8 cellular contexts compared by ENCODE assay signal in genomic region chr12:123713398-123714301, GRCh38. TPM values are rescaled to one million over a fixed set of nuclear protein-coding genes. Genes with fewer than 3 reads are reported as not detected.
DNase-seq lines count a peak whose midpoint lies in the region; ATAC-seq and TF ChIP-seq lines count a peak whose summit lies in the region.

No MANE protein-coding gene starts in this region.

- TF ChIP-seq CTCF in fibroblast of the aortic adventitia (IDR thresholded peaks at IDR 0.05; ENCODE audit: insufficient read depth, low read length) (no peak), gastrocnemius medialis (IDR thresholded peaks at IDR 0.05 in 4 of 5, conservative IDR thresholded peaks at IDR 0.05 in 1 of 5) (no peak)

- no peak overlapping the region for H3K27ac ChIP-seq in gastrocnemius medialis

- H3K27ac Mint-ChIP-seq in activated CD4-positive, alpha-beta T cell treated with anti-CD3 and anti-CD28 coated beads, Interleukin-2, amount 10 ng/mL, durations not matched to agents 7 days and 5 days: peak overlapping the region; percentile 84

- in situ Hi-C loops in HAP-1 (cut with MboI; ENCODE audit: low sequenced_read_pairs): no loop called here
- in situ Hi-C loops in gastrocnemius medialis (cut with MboI; ENCODE audit: low sequenced_read_pairs in 4 of 4): no loop called here

- H3K27me3 ChIP-seq in HAP-1 (ENCODE audit: low read depth): no peaks in the 10 kb centered on the region
- H3K27me3 ChIP-seq in gastrocnemius medialis: no peaks in the 10 kb centered on the region

- H3K9me3 ChIP-seq in HAP-1 (no peaks in the 10 kb centered on the region), gastrocnemius medialis (no peaks in the 10 kb centered on the region)

- TF ChIP-seq POLR2A in gastrocnemius medialis (IDR thresholded peaks at IDR 0.05): no peak

- POLR2A ChIA-PET in activated CD4-positive, alpha-beta T cell treated with anti-CD3 and anti-CD28 coated beads, Interleukin-2, amount 10 ng/mL, durations not matched to agents 7 days and 5 days (lab: Charles Lee): no interaction called here

- peaks cover 7% of the 10 kb centered on the region for H3K36me3 ChIP-seq in HAP-1 (replicated peaks)
- no peaks in the 10 kb centered on the region for H3K36me3 ChIP-seq in gastrocnemius medialis

- no peaks in the 10 kb centered on the region for H3K27me3 Mint-ChIP-seq in activated CD4-positive, alpha-beta T cell treated with anti-CD3 and anti-CD28 coated beads, Interleukin-2, amount 10 ng/mL, durations not matched to agents 7 days and 5 days

- H3K4me3 ChIP-seq in HAP-1: peak overlapping the region; percentile 88
- H3K4me3 ChIP-seq in fibroblast of the aortic adventitia (ENCODE audit: low read depth, low read length): peak overlapping the region; percentile 95
- H3K4me3 ChIP-seq in gastrocnemius medialis: peak overlapping the region; percentile 77 to 98 (median 96)

- ATAC-seq in gastrocnemius medialis: no peak
- ATAC-seq in GM21529 (IDR thresholded peaks at IDR 0.05; ENCODE audit: unreplicated experiment): no peak

- intact Hi-C loops in gastrocnemius medialis (cut with DNase I; ENCODE audit: low total_unique reads): loop anchor here (2.0 to 5.0 kb wide), 3 partner anchors 43 to 346 kb away; partner anchors contain the start of genes CCDC92, TCTN2 and ZNF664

- no peaks in the 10 kb centered on the region for H3K9me3 Mint-ChIP-seq in activated CD4-positive, alpha-beta T cell treated with anti-CD3 and anti-CD28 coated beads, Interleukin-2, amount 10 ng/mL, durations not matched to agents 7 days and 5 days

- H3K4me1 ChIP-seq in HAP-1: peaks cover 2% of the 10 kb centered on the region; the same call in 1 of the 2 replicates
- H3K4me1 ChIP-seq in gastrocnemius medialis: peaks cover 27 to 28% of the 10 kb centered on the region in 2 donors

- H3K4me1 Mint-ChIP-seq in activated CD4-positive, alpha-beta T cell treated with anti-CD3 and anti-CD28 coated beads, Interleukin-2, amount 10 ng/mL, durations not matched to agents 7 days and 5 days: peaks cover 38% of the 10 kb centered on the region

- H3K36me3 Mint-ChIP-seq in activated CD4-positive, alpha-beta T cell treated with anti-CD3 and anti-CD28 coated beads, Interleukin-2, amount 10 ng/mL, durations not matched to agents 7 days and 5 days (ENCODE audit: low read depth): no peaks in the 10 kb centered on the region

- peak overlapping the region; percentile 81 for H3K4me3 Mint-ChIP-seq in activated CD4-positive, alpha-beta T cell treated with anti-CD3 and anti-CD28 coated beads, Interleukin-2, amount 10 ng/mL, durations not matched to agents 7 days and 5 days

- CTCF ChIA-PET in activated CD4-positive, alpha-beta T cell treated with anti-CD3 and anti-CD28 coated beads, Interleukin-2, amount 10 ng/mL, durations not matched to agents 7 days and 5 days (lab: Charles Lee): interaction anchor here (0.8 to 1.4 kb wide), 6 partner anchors 10 to 76 kb away, joined by 3 to 4 read pairs (median 3); partner anchors contain the start of gene DNAH10

- DNase-seq in COLO668 (lab: John Stamatoyannopoulos, UW; ENCODE audit: unreplicated experiment) (peak; percentile 20), HAP-1 (ENCODE audit: low spot score in 2 of 2) (peak; percentile 28 to 32), fibroblast of the aortic adventitia (ENCODE audit: low read depth) (peak; percentile 25), gastrocnemius medialis (no peak), HuH-7.5 (ENCODE audit: low spot score) (no peak), KG1 (lab: John Stamatoyannopoulos, UW) (no peak)
- DNase-seq in activated CD4-positive, alpha-beta T cell treated with anti-CD3 and anti-CD28 coated beads, Interleukin-2, amount 10 ng/mL, durations not matched to agents 7 days and 5 days: peak; percentile 17

RNA-seq across cellular contexts. Expression of gene ATP6V0A2, which starts 1.5 kb away (rescaled TPM):
- total RNA-seq in activated CD4-positive, alpha-beta T cell treated with anti-CD3 and anti-CD28 coated beads, Interleukin-2, amount 10 ng/mL, durations not matched to agents 7 days and 5 days: 10 to 100 TPM; 43.2 to 46.4 TPM
- total RNA-seq in fibroblast of the aortic adventitia (ENCODE audit: low replicate concordance) (15.4 and 17.6 TPM in 2 replicates), gastrocnemius medialis (10 to 100 TPM; 14.8 to 22.7 (median 17.4) TPM)

RNA-seq across cellular contexts. Expression of gene TCTN2, which starts 42.7 kb away (rescaled TPM):
- total RNA-seq in activated CD4-positive, alpha-beta T cell treated with anti-CD3 and anti-CD28 coated beads, Interleukin-2, amount 10 ng/mL, durations not matched to agents 7 days and 5 days: 1 to 10 TPM; 4.0 to 4.7 TPM
- total RNA-seq in fibroblast of the aortic adventitia (ENCODE audit: low replicate concordance) (11.1 and 18.5 TPM in 2 replicates), gastrocnemius medialis (1 to 10 TPM; 1.2 to 5.0 (median 1.6) TPM)

RNA-seq across cellular contexts. Expression of gene DNAH10, which starts 48.5 kb away (rescaled TPM):
- total RNA-seq in activated CD4-positive, alpha-beta T cell treated with anti-CD3 and anti-CD28 coated beads, Interleukin-2, amount 10 ng/mL, durations not matched to agents 7 days and 5 days: under 1 TPM; 0.12 to 0.17 TPM
- total RNA-seq in fibroblast of the aortic adventitia (ENCODE audit: low replicate concordance): 0.18 and 0.82 TPM in 2 replicates
- total RNA-seq in gastrocnemius medialis: under 1 TPM in 2 of 4 donors, not detected in 2; 0.18 to 0.65 TPM

Comparison
In these comparisons a context has a peak if more than half of its experiments do, and no peak if none do; other contexts are left out.
1. DNase-seq: peak in COLO668 (single experiment), HAP-1 (2 of 2), activated CD4-positive, alpha-beta T cell treated with anti-CD3 and anti-CD28 coated beads, Interleukin-2, amount 10 ng/mL, durations not matched to agents 7 days and 5 days (single experiment) and fibroblast of the aortic adventitia (single experiment); none in gastrocnemius medialis (0 of 2), HuH-7.5 (single experiment) and KG1 (single experiment).
2. Peak in every context shown above with its lines, with median percentiles within 50 percentile points of each other: H3K4me3 ChIP-seq.